7 cellular contexts compared by ENCODE assay signal in the genomic region with DNA sequence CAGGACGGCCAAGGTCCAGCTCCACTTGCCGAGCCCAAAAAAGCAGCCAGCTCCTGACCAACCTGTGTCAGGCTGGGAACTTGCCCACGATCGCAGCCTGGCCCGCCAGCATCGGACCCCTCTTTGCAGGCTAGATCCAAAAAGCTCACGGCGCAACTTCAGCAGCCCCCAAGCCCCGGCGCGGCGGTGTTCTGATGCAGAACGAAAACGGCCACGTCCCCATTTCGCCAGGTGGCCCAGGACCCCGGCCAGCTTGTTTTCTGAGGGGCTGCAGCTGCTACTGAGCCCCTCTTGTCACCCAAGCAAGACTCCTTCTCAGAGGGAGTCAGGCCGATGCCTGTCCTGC. TPM values are rescaled to one million over a fixed set of nuclear protein-coding genes. Genes with fewer than 3 reads are reported as not detected.
DNase-seq lines count a peak whose midpoint lies in the region; ATAC-seq, FAIRE-seq and TF ChIP-seq lines count a peak whose summit lies in the region.

No MANE protein-coding gene starts in this region.

- H3K27ac Mint-ChIP-seq in activated naive CD8-positive, alpha-beta T cell treated with anti-CD3 and anti-CD28 coated beads for 36 hours = peak overlapping the region; percentile 98

- no peak for TF ChIP-seq CTCF in kidney (IDR thresholded peaks at IDR 0.05; ENCODE audit: borderline replicate concordance, extremely low read depth, insufficient read depth)

- intact Hi-C loops in kidney (cut with DNase I) = no loop called here

- peaks cover 32% of the 10 kb centered on the region for H3K4me1 Mint-ChIP-seq in activated naive CD8-positive, alpha-beta T cell treated with anti-CD3 and anti-CD28 coated beads for 36 hours

- WGBS in HUES64 = 85% methylated on average over 18 of the region's 18 CpGs

- peaks cover 6% of the 10 kb centered on the region for H3K27me3 Mint-ChIP-seq in activated naive CD8-positive, alpha-beta T cell treated with anti-CD3 and anti-CD28 coated beads for 36 hours

- peak overlapping the region; percentile 85 for H3K4me3 ChIP-seq in HUES64 (ENCODE audit: low read length)
- H3K4me3 ChIP-seq in kidney (ENCODE audit: low read length in 2 of 2) = peak overlapping the region; percentile 80 to 84
- peak overlapping the region; percentile 94 for H3K4me3 ChIP-seq in stomach smooth muscle (ENCODE audit: low read length in 2 of 2)

- H3K36me3 ChIP-seq in HUES64 (ENCODE audit: insufficient read depth, low read length) (peaks cover 8% of the 10 kb centered on the region; the same call in 1 of the 2 replicates), kidney (ENCODE audit: control insufficient read depth in 1 of 2, insufficient read depth in 2 of 2, low read length in 2 of 2) (no peaks in the 10 kb centered on the region), stomach smooth muscle (ENCODE audit: control insufficient read depth in 2 of 2, insufficient read depth in 2 of 2, low read length in 2 of 2) (no peaks in the 10 kb centered on the region)

- no peak for FAIRE-seq in kidney (lab: Jason Lieb, UNC)

- H3K27ac ChIP-seq in HUES64 (ENCODE audit: low read depth, low read length) (0 out of 2 replicates have a peak overlapping the region, but pooled peaks have one; percentile 41), kidney (ENCODE audit: low read depth in 2 of 2, low read length in 2 of 2) (peak overlapping the region in 1 of 2 donors; percentile 51), stomach smooth muscle (ENCODE audit: low read length) (no peak overlapping the region)

- no peak for DNase-seq in activated naive CD8-positive, alpha-beta T cell treated with anti-CD3 and anti-CD28 coated beads for 36 hours
- DNase-seq in kidney (peak; percentile 80), HuH-7 (ENCODE audit: low spot score) (no peak)
- no peak for DNase-seq in activated CD8-positive, alpha-beta memory T cell treated with anti-CD3 and anti-CD28 coated beads for 24 hours

- H3K4me1 ChIP-seq in HUES64 (ENCODE audit: insufficient read depth, low read length) (peaks cover 14% of the 10 kb centered on the region; the same call in 1 of the 2 replicates), kidney (ENCODE audit: control insufficient read depth in 1 of 2, insufficient read depth in 1 of 2, low read depth in 1 of 2, low read length in 2 of 2) (peaks cover 8 to 46% of the 10 kb centered on the region in 2 donors), stomach smooth muscle (ENCODE audit: control insufficient read depth, insufficient read depth, low read length) (peaks cover 62% of the 10 kb centered on the region)

- no peaks in the 10 kb centered on the region for H3K27me3 ChIP-seq in HUES64 (ENCODE audit: insufficient read depth, low read length)
- no peaks in the 10 kb centered on the region for H3K27me3 ChIP-seq in stomach smooth muscle (ENCODE audit: control insufficient read depth in 1 of 2, insufficient read depth in 2 of 2, low read length in 2 of 2)

- peaks cover 11% of the 10 kb centered on the region for H3K36me3 Mint-ChIP-seq in activated naive CD8-positive, alpha-beta T cell treated with anti-CD3 and anti-CD28 coated beads for 36 hours

- no peaks in the 10 kb centered on the region for H3K9me3 ChIP-seq in HUES64 (ENCODE audit: insufficient read depth, low read depth, low read length)
- no peaks in the 10 kb centered on the region for H3K9me3 ChIP-seq in kidney (ENCODE audit: control insufficient read depth in 1 of 2, low read length in 2 of 2)
- H3K9me3 ChIP-seq in stomach smooth muscle (ENCODE audit: control insufficient read depth in 2 of 2, low read length in 2 of 2) = no peaks in the 10 kb centered on the region

- H3K9ac ChIP-seq in HUES64 (ENCODE audit: low read depth, low read length) (peak overlapping the region; percentile 80), kidney (ENCODE audit: low read length in 2 of 2) (peak overlapping the region; percentile 78 to 84), stomach smooth muscle (ENCODE audit: low read length in 2 of 2) (peak overlapping the region; percentile 76 to 83)

- ATAC-seq in GM19452 (IDR thresholded peaks at IDR 0.05; ENCODE audit: unreplicated experiment) = no peak

- H3K4me3 Mint-ChIP-seq in activated naive CD8-positive, alpha-beta T cell treated with anti-CD3 and anti-CD28 coated beads for 36 hours = peak overlapping the region; percentile 95

- no peaks in the 10 kb centered on the region for H3K9me3 Mint-ChIP-seq in activated naive CD8-positive, alpha-beta T cell treated with anti-CD3 and anti-CD28 coated beads for 36 hours

RNA-seq across cellular contexts. Expression of gene TMEM259, which starts 1.3 kb away (rescaled TPM):
- 77.5 TPM for polyA plus RNA-seq in HUES64 (2013, experiment 1 of 2)
- 85.2 TPM for polyA plus RNA-seq in HUES64 (2013, experiment 2 of 2)
- total RNA-seq in activated naive CD8-positive, alpha-beta T cell treated with anti-CD3 and anti-CD28 coated beads for 36 hours = 100 to 1,000 TPM; 136 to 138 TPM
- total RNA-seq in kidney = 180 TPM
- 129 TPM for polyA plus RNA-seq in kidney (ENCODE audit: insufficient read depth, low read depth, low replicate concordance)

RNA-seq across cellular contexts. Expression of gene RNU6-2, which starts 1.7 kb away (rescaled TPM):
- polyA plus RNA-seq in HUES64 (2013, experiment 1 of 2) = under 0.01 TPM
- under 0.01 TPM for polyA plus RNA-seq in HUES64 (2013, experiment 2 of 2)
- not detected for total RNA-seq in activated naive CD8-positive, alpha-beta T cell treated with anti-CD3 and anti-CD28 coated beads for 36 hours
- not detected for total RNA-seq in kidney
- not detected for polyA plus RNA-seq in kidney (ENCODE audit: insufficient read depth, low read depth, low replicate concordance)

RNA-seq across cellular contexts. Expression of gene CNN2, which starts 6.8 kb away (rescaled TPM):
- 281 TPM for polyA plus RNA-seq in HUES64 (2013, experiment 1 of 2)
- polyA plus RNA-seq in HUES64 (2013, experiment 2 of 2) = 262 TPM
- total RNA-seq in activated naive CD8-positive, alpha-beta T cell treated with anti-CD3 and anti-CD28 coated beads for 36 hours = 10 to 100 TPM; 76.0 to 80.5 TPM
- total RNA-seq in kidney = 131 TPM
- polyA plus RNA-seq in kidney (ENCODE audit: insufficient read depth, low read depth, low replicate concordance) = 64.1 TPM

RNA-seq across cellular contexts. Expression of gene GRIN3B, which starts 19.4 kb away (rescaled TPM):
- not detected for polyA plus RNA-seq in HUES64 (2013, experiment 1 of 2)
- 0.19 TPM for polyA plus RNA-seq in HUES64 (2013, experiment 2 of 2)
- not detected for total RNA-seq in activated naive CD8-positive, alpha-beta T cell treated with anti-CD3 and anti-CD28 coated beads for 36 hours
- total RNA-seq in kidney = 0.44 TPM
- 0.15 TPM for polyA plus RNA-seq in kidney (ENCODE audit: insufficient read depth, low read depth, low replicate concordance)

RNA-seq across cellular contexts. Expression of gene ABCA7, which starts 20.3 kb away (rescaled TPM):
- 5.0 TPM for polyA plus RNA-seq in HUES64 (2013, experiment 1 of 2)
- polyA plus RNA-seq in HUES64 (2013, experiment 2 of 2) = 7.0 TPM
- total RNA-seq in activated naive CD8-positive, alpha-beta T cell treated with anti-CD3 and anti-CD28 coated beads for 36 hours = 10 to 100 TPM in 1 of 2 experiments, 1 to 10 TPM in 1; 9.8 to 11.2 TPM
- total RNA-seq in kidney = 20.4 TPM
- polyA plus RNA-seq in kidney (ENCODE audit: insufficient read depth, low read depth, low replicate concordance) = 11.7 TPM
